In genomic region chr11:57634311-57634710, GRCh38 we compare ENCODE assay signal across 9 cellular contexts. TPM values are rescaled to one million over a fixed set of nuclear protein-coding genes. Genes with fewer than 3 reads are reported as not detected.
"Had no signal": no experiment of that assay in that cellular context is flagged by ENCODE, and none has a peak within 500 bp of the region (broad histone marks: within the 10 kb centered on the region; RNA-seq: fewer than 3 reads in every experiment).

No MANE protein-coding gene starts in this region.

- H3K27ac Mint-ChIP-seq: GM23338, H9, IgD-negative memory B cell had no signal

- H3K4me3 Mint-ChIP-seq: GM23338, H9, IgD-negative memory B cell had no signal

- ATAC-seq: GM23338, HepG2 had no signal

- FAIRE-seq: H1, H54, HepG2 had no signal

- H2AFZ ChIP-seq: GM23338 had no signal

- H3K36me3 Mint-ChIP-seq: IgD-negative memory B cell had no signal

- DNase-seq: H9, HCEC 1CT had no signal

- H3K27ac ChIP-seq: HL-60 had no signal

- H3K4me2 ChIP-seq: GM23338 had no signal

- H3K4me3 ChIP-seq: GM23338 had no signal

RNA-seq across cellular contexts. Expression of gene YPEL4, which starts 15.4 kb away (rescaled TPM):
- total RNA-seq: GM23338, HepG2 had no signal
- polyA plus RNA-seq: IgD-negative memory B cell had no signal

RNA-seq across cellular contexts. Expression of gene SERPING1, which starts 36.8 kb away (rescaled TPM):
- total RNA-seq: HT1080 had no signal
